Comparison of ENCODE assay signal across 8 cellular contexts in genomic region chr19:38900816-38901215, GRCh38. TPM values are rescaled to one million over a fixed set of nuclear protein-coding genes. Genes with fewer than 3 reads are reported as not detected.
DNase-seq lines count a peak whose midpoint lies in the region; ATAC-seq and TF ChIP-seq lines count a peak whose summit lies in the region.

No MANE protein-coding gene starts in this region.

- peaks cover 17 to 58% (median 38%) of the 10 kb centered on the region in 4 donors for H3K4me1 Mint-ChIP-seq in CD4-positive, alpha-beta memory T cell
- peaks cover 57% of the 10 kb centered on the region in 2 donors for H3K4me1 Mint-ChIP-seq in natural killer cell

- peaks cover 10% of the 10 kb centered on the region for H3K36me3 ChIP-seq in CD4-positive, alpha-beta memory T cell (ENCODE audit: insufficient read depth, low read length)
- H3K36me3 ChIP-seq in MG63, result peaks cover 5% of the 10 kb centered on the region
- peaks cover 0 to 10% of the 10 kb centered on the region in 2 donors for H3K36me3 ChIP-seq in vagina

- DNase-seq in CD4-positive, alpha-beta memory T cell, result no peak
- DNase-seq in MG63 (no peak), coronary artery (ENCODE audit: low spot score) (no peak), natural killer cell (no peak), superior temporal gyrus (ENCODE audit: extremely low spot score) (no peak), vagina (ENCODE audit: extremely low spot score in 2 of 2) (no peak), SK-N-DZ (ENCODE audit: low spot score) (no peak)

- H3K27ac Mint-ChIP-seq in CD4-positive, alpha-beta memory T cell, result peak overlapping the region; percentile 90 to 100 (median 99)
- H3K27ac Mint-ChIP-seq in natural killer cell, result peak overlapping the region; percentile 96 to 98

- H3K27me3 Mint-ChIP-seq in CD4-positive, alpha-beta memory T cell, result no peaks in the 10 kb centered on the region
- H3K27me3 Mint-ChIP-seq in natural killer cell (ENCODE audit: low read depth in 2 of 2), result no peaks in the 10 kb centered on the region

- peak overlapping the region in 1 of 2 donors; percentile 68 for H3K4me3 ChIP-seq in CD4-positive, alpha-beta memory T cell (ENCODE audit: low read length in 2 of 2)
- H3K4me3 ChIP-seq in MG63, result peak overlapping the region; percentile 79
- peak overlapping the region; percentile 91 for H3K4me3 ChIP-seq in coronary artery
- H3K4me3 ChIP-seq in vagina, result peak overlapping the region in 1 of 2 donors; percentile 96

- H3K9me3 ChIP-seq in CD4-positive, alpha-beta memory T cell (ENCODE audit: control insufficient read depth in 1 of 2, low read length in 2 of 2), result no peaks in the 10 kb centered on the region
- H3K9me3 ChIP-seq in MG63 (peaks cover 4% of the 10 kb centered on the region), vagina (no peaks in the 10 kb centered on the region)

- peaks cover 34% of the 10 kb centered on the region for H3K4me1 ChIP-seq in CD4-positive, alpha-beta memory T cell (ENCODE audit: insufficient read depth, low read length)
- H3K4me1 ChIP-seq in vagina, result peaks cover 35% of the 10 kb centered on the region

- TF ChIP-seq POLR2A in vagina (IDR thresholded peaks at IDR 0.05), result no peak

- H3K27ac ChIP-seq in CD4-positive, alpha-beta memory T cell (ENCODE audit: low read depth, low read length), result peak overlapping the region; percentile 99
- peak overlapping the region in 1 of 2 donors; percentile 91 for H3K27ac ChIP-seq in coronary artery
- no peak overlapping the region for H3K27ac ChIP-seq in vagina

- CTCF ChIA-PET in CD4-positive, alpha-beta memory T cell (lab: Charles Lee; ENCODE audit: partially characterized antibody), result interaction anchor here (1.5 to 3.7 kb wide), 5 partner anchors 29 to 498 kb away, joined by 5 to 35 read pairs (median 7); partner anchors contain the start of genes FAM98C, MRPS12 and SARS2

- ATAC-seq in natural killer cell (no peak), GM21619 (IDR thresholded peaks at IDR 0.05; ENCODE audit: unreplicated experiment) (no peak)

- no peaks in the 10 kb centered on the region for H3K27me3 ChIP-seq in CD4-positive, alpha-beta memory T cell (ENCODE audit: insufficient read depth, low read length)
- H3K27me3 ChIP-seq in MG63, result no peaks in the 10 kb centered on the region
- H3K27me3 ChIP-seq in vagina, result no peaks in the 10 kb centered on the region

- POLR2A ChIA-PET in CD4-positive, alpha-beta memory T cell (lab: Charles Lee; ENCODE audit: partially characterized antibody), result interaction anchor here (1.0 to 3.0 kb wide), 11 partner anchors 22 to 535 kb away, joined by 3 to 18 read pairs (median 12); partner anchors contain the start of genes ECH1, FAM98C, HNRNPL and MRPS12

- TF ChIP-seq CTCF in coronary artery (IDR thresholded peaks at IDR 0.05) (no peak), natural killer cell (IDR thresholded peaks at IDR 0.05) (no peak), vagina (IDR thresholded peaks at IDR 0.05) (no peak)

- peak overlapping the region; percentile 52 to 98 (median 93) for H3K4me3 Mint-ChIP-seq in CD4-positive, alpha-beta memory T cell
- peak overlapping the region; percentile 97 for H3K4me3 Mint-ChIP-seq in natural killer cell

- no peaks in the 10 kb centered on the region for H3K9me3 Mint-ChIP-seq in CD4-positive, alpha-beta memory T cell
- H3K9me3 Mint-ChIP-seq in natural killer cell, result no peaks in the 10 kb centered on the region

- intact Hi-C loops in CD4-positive, alpha-beta memory T cell (cut with micrococcal nuclease), result no loop called here
- intact Hi-C loops in natural killer cell (cut with micrococcal nuclease) (no loop called here), vagina (cut with DNase I) (no loop called here)

- peaks cover 15 to 25% of the 10 kb centered on the region in 2 donors for H3K36me3 Mint-ChIP-seq in CD4-positive, alpha-beta memory T cell
- no peaks in the 10 kb centered on the region for H3K36me3 Mint-ChIP-seq in natural killer cell

RNA-seq across cellular contexts. Expression of gene NFKBIB, which starts 1.0 kb away (rescaled TPM):
- 10 to 100 TPM; 23.9 to 26.0 TPM for total RNA-seq in CD4-positive, alpha-beta memory T cell
- 10 to 100 TPM in 1 of 2 donors, 1 to 10 TPM in 1; 7.2 to 15.2 TPM for polyA plus RNA-seq in CD4-positive, alpha-beta memory T cell
- total RNA-seq in MG63 (2014; rRNA removed; shearing (Covaris generic); ENCODE audit: low replicate concordance), result 18.7 and 49.6 TPM in 2 replicates
- total RNA-seq in natural killer cell (100 to 1,000 TPM in 2 of 3 donors, 10 to 100 TPM in 1; 78.0 to 125 (median 118) TPM), vagina (16.7 TPM)
- 16.9 and 31.9 TPM in 2 replicates for polyA plus RNA-seq in SK-N-DZ (2014; cell fraction: cytosol; rRNA removed)
- polyA plus RNA-seq in SK-N-DZ (2014; cell fraction: nucleus; rRNA removed), result 9.1 and 12.6 TPM in 2 replicates

RNA-seq across cellular contexts. Expression of gene SIRT2, which starts 1.4 kb away (rescaled TPM):
- 10 to 100 TPM; 47.0 to 50.0 TPM for total RNA-seq in CD4-positive, alpha-beta memory T cell
- 10 to 100 TPM; 39.0 to 51.7 TPM for polyA plus RNA-seq in CD4-positive, alpha-beta memory T cell
- 45.3 and 72.9 TPM in 2 replicates for total RNA-seq in MG63 (2014; rRNA removed; shearing (Covaris generic); ENCODE audit: low replicate concordance)
- total RNA-seq in natural killer cell (100 to 1,000 TPM; 171 to 283 (median 208) TPM), vagina (51.6 TPM)
- 34.3 and 37.5 TPM in 2 replicates for polyA plus RNA-seq in SK-N-DZ (2014; cell fraction: cytosol; rRNA removed)
- 35.9 and 43.8 TPM in 2 replicates for polyA plus RNA-seq in SK-N-DZ (2014; cell fraction: nucleus; rRNA removed)

RNA-seq across cellular contexts. Expression of gene CCER2, which starts 11.2 kb away (rescaled TPM):
- under 1 TPM; 0.42 to 0.79 TPM for total RNA-seq in CD4-positive, alpha-beta memory T cell
- not detected for polyA plus RNA-seq in CD4-positive, alpha-beta memory T cell
- total RNA-seq in MG63 (2014; rRNA removed; shearing (Covaris generic); ENCODE audit: low replicate concordance), result not detected in 2 replicates
- total RNA-seq in natural killer cell (1 to 10 TPM; 1.3 to 3.7 (median 2.3) TPM), vagina (not detected)
- 0.14 and 1.5 TPM in 2 replicates for polyA plus RNA-seq in SK-N-DZ (2014; cell fraction: cytosol; rRNA removed)
- 1.3 and 3.6 TPM in 2 replicates for polyA plus RNA-seq in SK-N-DZ (2014; cell fraction: nucleus; rRNA removed)

RNA-seq across cellular contexts. Expression of gene RINL, which starts 22.7 kb away (rescaled TPM):
- 10 to 100 TPM; 64.4 to 65.9 TPM for total RNA-seq in CD4-positive, alpha-beta memory T cell
- polyA plus RNA-seq in CD4-positive, alpha-beta memory T cell, result 10 to 100 TPM; 20.9 to 53.3 TPM
- 6.9 and 8.2 TPM in 2 replicates for total RNA-seq in MG63 (2014; rRNA removed; shearing (Covaris generic); ENCODE audit: low replicate concordance)
- total RNA-seq in natural killer cell, result 10 to 100 TPM; 59.7 to 65.6 (median 59.7) TPM
- total RNA-seq in vagina, result 7.4 TPM
- 4.5 and 5.5 TPM in 2 replicates for polyA plus RNA-seq in SK-N-DZ (2014; cell fraction: cytosol; rRNA removed)
- 3.8 and 5.1 TPM in 2 replicates for polyA plus RNA-seq in SK-N-DZ (2014; cell fraction: nucleus; rRNA removed)

RNA-seq across cellular contexts. Expression of gene SARS2, which starts 29.7 kb away (rescaled TPM):
- total RNA-seq in CD4-positive, alpha-beta memory T cell, result 10 to 100 TPM; 17.0 to 20.2 TPM
- polyA plus RNA-seq in CD4-positive, alpha-beta memory T cell, result 10 to 100 TPM in 1 of 2 donors, 1 to 10 TPM in 1; 9.6 to 14.0 TPM
- total RNA-seq in MG63 (2014; rRNA removed; shearing (Covaris generic); ENCODE audit: low replicate concordance), result 18.4 and 20.8 TPM in 2 replicates
- total RNA-seq in natural killer cell (10 to 100 TPM; 25.4 to 53.0 (median 38.9) TPM), vagina (26.3 TPM)
- polyA plus RNA-seq in SK-N-DZ (2014; cell fraction: cytosol; rRNA removed), result 45.8 and 68.0 TPM in 2 replicates
- polyA plus RNA-seq in SK-N-DZ (2014; cell fraction: nucleus; rRNA removed), result 178 and 201 TPM in 2 replicates
